In genomic region chrX:15410430-15410829, GRCh38 we compare ENCODE assay signal across 29 cellular contexts. TPM values are rescaled to one million over a fixed set of nuclear protein-coding genes. Genes with fewer than 3 reads are reported as not detected.
"Had no signal": no experiment of that assay in that cellular context is flagged by ENCODE, and none has a peak within 500 bp of the region (broad histone marks: within the 10 kb centered on the region; RNA-seq: fewer than 3 reads in every experiment).

No MANE protein-coding gene starts in this region.

- H3K27me3 ChIP-seq: body of pancreas, gastrocnemius medialis had no signal

- H3K4me1 ChIP-seq: body of pancreas, gastrocnemius medialis had no signal

- H3K27ac Mint-ChIP-seq: activated CD4-positive, alpha-beta memory T cell treated with anti-CD3 and anti-CD28 coated beads, Interleukin-2, amount 10 ng/mL, durations not matched to agents 7 days and 5 days; activated CD4-positive, alpha-beta T cell treated with anti-CD3 and anti-CD28 coated beads, Interleukin-2, amount 10 ng/mL, durations not matched to agents 7 days and 5 days; activated naive CD8-positive, alpha-beta T cell; activated T-helper 17 cell treated with anti-CD3 and anti-CD28 coated beads, Interleukin-2, amount 50 U/mL, for 72 hours; effector memory CD8-positive, alpha-beta T cell; WTC11 had no signal

- H3K9me3 Mint-ChIP-seq: activated CD4-positive, alpha-beta memory T cell treated with anti-CD3 and anti-CD28 coated beads, Interleukin-2, amount 10 ng/mL, durations not matched to agents 7 days and 5 days; activated CD4-positive, alpha-beta T cell treated with anti-CD3 and anti-CD28 coated beads, Interleukin-2, amount 10 ng/mL, durations not matched to agents 7 days and 5 days; activated T-cell treated with anti-CD3 and anti-CD28 coated beads, Interleukin-2, amount 50 U/mL, for 4 hours; activated T-helper 17 cell treated with anti-CD3 and anti-CD28 coated beads, Interleukin-2, amount 50 U/mL, for 72 hours; effector memory CD8-positive, alpha-beta T cell had no signal

- H3K27me3 Mint-ChIP-seq: activated CD4-positive, alpha-beta memory T cell treated with anti-CD3 and anti-CD28 coated beads, Interleukin-2, amount 10 ng/mL, durations not matched to agents 7 days and 5 days; activated CD4-positive, alpha-beta T cell treated with anti-CD3 and anti-CD28 coated beads, Interleukin-2, amount 10 ng/mL, durations not matched to agents 7 days and 5 days had no signal

- H3K27ac ChIP-seq: body of pancreas, epithelial cell of prostate, gastrocnemius medialis, heart left ventricle had no signal

- H3K36me3 Mint-ChIP-seq: activated naive CD8-positive, alpha-beta T cell had no signal

- DNase-seq: activated CD4-positive, alpha-beta memory T cell treated with anti-CD3 and anti-CD28 coated beads, Interleukin-2, amount 10 ng/mL, durations not matched to agents 7 days and 5 days; activated CD4-positive, alpha-beta T cell treated with anti-CD3 and anti-CD28 coated beads for 1 hour; activated CD4-positive, alpha-beta T cell treated with anti-CD3 and anti-CD28 coated beads for 4 hours; activated CD4-positive, alpha-beta T cell treated with anti-CD3 and anti-CD28 coated beads, Interleukin-2, amount 10 ng/mL, durations not matched to agents 7 days and 5 days; activated CD4-positive, alpha-beta T cell treated with anti-CD3 and anti-CD28 coated beads, Interleukin-2, amount 50 U/mL, for 4 hours; activated effector memory CD4-positive, alpha-beta T cell treated with Interleukin-2 at 50 U/mL for 16 hours; activated gamma-delta T cell treated with Interleukin-2 at 50 U/mL for 16 hours; activated naive CD4-positive, alpha-beta T cell treated with anti-CD3 and anti-CD28 coated beads, Interleukin-2, amount 50 U/mL, for 16 hours; activated naive CD4-positive, alpha-beta T cell treated with Interleukin-2 at 50 U/mL for 16 hours; activated T-cell treated with anti-CD3 and anti-CD28 coated beads, Interleukin-2, amount 50 U/mL, for 4 hours; amniotic stem cell; anterior cingulate cortex; body of pancreas; caudate nucleus; cortex of kidney; dermis blood vessel endothelial cell; effector CD4-positive, alpha-beta T cell; effector memory CD8-positive, alpha-beta T cell; foreskin fibroblast; gastrocnemius medialis; glutamatergic neuron; heart left ventricle; T-helper 2 cell had no signal

- H3K9me3 ChIP-seq: body of pancreas, gastrocnemius medialis, heart left ventricle had no signal

- H3K4me1 Mint-ChIP-seq: activated CD4-positive, alpha-beta memory T cell treated with anti-CD3 and anti-CD28 coated beads, Interleukin-2, amount 10 ng/mL, durations not matched to agents 7 days and 5 days; activated CD4-positive, alpha-beta T cell treated with anti-CD3 and anti-CD28 coated beads, Interleukin-2, amount 10 ng/mL, durations not matched to agents 7 days and 5 days; activated T-helper 17 cell treated with anti-CD3 and anti-CD28 coated beads, Interleukin-2, amount 50 U/mL, for 72 hours had no signal

- H3K4me3 Mint-ChIP-seq: activated CD4-positive, alpha-beta memory T cell treated with anti-CD3 and anti-CD28 coated beads, Interleukin-2, amount 10 ng/mL, durations not matched to agents 7 days and 5 days; activated CD4-positive, alpha-beta T cell treated with anti-CD3 and anti-CD28 coated beads, Interleukin-2, amount 10 ng/mL, durations not matched to agents 7 days and 5 days; activated naive CD8-positive, alpha-beta T cell; activated T-cell treated with anti-CD3 and anti-CD28 coated beads, Interleukin-2, amount 50 U/mL, for 4 hours; activated T-helper 17 cell treated with anti-CD3 and anti-CD28 coated beads, Interleukin-2, amount 50 U/mL, for 72 hours; effector memory CD8-positive, alpha-beta T cell; WTC11 had no signal

- H3K36me3 ChIP-seq: gastrocnemius medialis had no signal

- H3K4me3 ChIP-seq: body of pancreas, gastrocnemius medialis, heart left ventricle had no signal

- FAIRE-seq: colon had no signal

RNA-seq across cellular contexts. Expression of gene VEGFD, which starts 26.2 kb away (rescaled TPM):
- total RNA-seq: activated CD4-positive, alpha-beta T cell treated with anti-CD3 and anti-CD28 coated beads, Interleukin-2, amount 10 ng/mL, durations not matched to agents 7 days and 5 days; activated T-cell treated with anti-CD3 and anti-CD28 coated beads, Interleukin-2, amount 50 U/mL, for 4 hours; activated T-helper 17 cell treated with anti-CD3 and anti-CD28 coated beads, Interleukin-2, amount 50 U/mL, for 72 hours; T-helper 1 cell treated with Interleukin-12 subunit alpha and Interleukin-12 subunit beta and Interleukin-4 antibody, amounts not matched to agents 30 ng/mL and 1 ng/mL, for 36 hours; WTC11 had no signal
